ENCODE assay signal across 2 cellular contexts in the genomic region with DNA sequence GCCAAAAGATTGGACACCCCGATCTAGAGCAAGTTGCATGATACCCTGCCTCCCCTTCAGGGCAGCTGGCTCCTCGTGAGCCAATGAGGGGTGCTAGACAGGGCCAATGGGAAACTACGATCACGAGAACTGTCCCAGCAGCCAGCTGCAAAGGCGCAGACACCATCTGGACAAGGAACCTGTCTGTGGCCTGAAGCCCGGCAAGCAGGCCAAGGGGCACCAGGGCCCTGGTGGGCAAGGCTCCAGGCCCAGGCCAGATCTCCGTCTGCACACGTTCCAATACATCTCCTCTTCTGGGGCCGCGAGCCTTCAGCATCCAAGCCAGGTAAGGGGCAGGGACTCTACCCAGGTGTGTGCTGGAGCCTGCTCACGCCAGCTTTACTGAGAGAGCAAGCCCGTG.
TF ChIP-seq lines count a peak whose summit lies in the region.

No MANE protein-coding gene starts in this region.

TF ChIP-seq in liver, 16 proteins besides CTCF, POLR2A, EP300 and RAD21:
- TF ChIP-seq GABPA (IDR thresholded peaks at IDR 0.05 in 1 of 2, conservative IDR thresholded peaks at IDR 0.05 in 1 of 2) (no peak), FOXA2 (IDR thresholded peaks at IDR 0.05) (no peak), HNF4A (conservative IDR thresholded peaks at IDR 0.05) (no peak), YY1 (IDR thresholded peaks at IDR 0.05) (no peak)
TF ChIP-seq in liver: peak in this region for 0.

TF ChIP-seq in HepG2, 621 proteins besides CTCF, POLR2A, EP300 and RAD21:
- no peak for TF ChIP-seq EHMT2 (IDR thresholded peaks at IDR 0.05; ENCODE audit: borderline replicate concordance, low read depth, low read length)
